In the genomic region with DNA sequence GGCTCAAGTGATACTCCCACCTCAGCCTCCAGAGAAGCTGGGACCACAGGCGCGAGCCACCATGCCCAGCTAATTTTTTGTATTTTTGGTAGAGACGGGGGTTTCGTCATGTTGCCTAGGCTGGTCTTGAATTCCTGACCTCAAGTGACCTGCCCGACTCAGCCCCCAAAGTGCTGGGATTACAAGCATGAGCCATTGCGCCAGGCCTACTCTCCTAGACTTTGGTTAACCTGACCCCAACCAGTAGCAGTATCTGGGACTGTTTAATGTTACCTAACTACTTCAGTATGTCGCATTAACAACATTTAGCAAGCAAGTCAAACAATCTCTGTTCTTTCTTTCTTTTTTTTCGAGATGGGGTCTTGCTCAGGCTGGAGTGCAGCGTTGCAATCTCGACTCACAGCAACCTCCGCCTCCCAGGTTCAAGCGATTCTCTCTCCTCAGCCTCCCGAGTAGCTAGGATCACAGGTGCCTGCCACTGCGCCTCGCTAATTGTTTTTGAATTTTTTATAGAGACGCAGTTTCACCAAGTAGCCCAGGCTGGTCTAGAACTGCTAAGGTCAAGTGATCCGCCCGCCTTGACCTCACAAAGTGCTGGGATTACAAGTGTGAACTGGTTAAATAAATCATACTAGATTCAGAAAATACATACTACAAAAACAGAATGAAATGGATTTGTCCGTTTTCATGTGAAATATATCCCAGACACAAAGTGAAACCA, we compare ENCODE assay signal across 8 cellular contexts. TPM values are rescaled to one million over a fixed set of nuclear protein-coding genes. Genes with fewer than 3 reads are reported as not detected.
A peak's percentile ranks its signal among the peaks of the same experiment; 100 is the strongest.
DNase-seq lines count a peak whose midpoint lies in the region; ATAC-seq and TF ChIP-seq lines count a peak whose summit lies in the region.

No MANE protein-coding gene starts in this region.

- H3K4me1 Mint-ChIP-seq in CD4-positive, CD25-positive, alpha-beta regulatory T cell = peaks cover 16 to 55% (median 32%) of the 10 kb centered on the region in 4 donors
- peaks cover 41% of the 10 kb centered on the region for H3K4me1 Mint-ChIP-seq in central memory CD8-positive, alpha-beta T cell
- peaks cover 39% of the 10 kb centered on the region in 2 donors for H3K4me1 Mint-ChIP-seq in natural killer cell
- H3K4me1 Mint-ChIP-seq in CD14-positive monocyte = peaks cover 27% of the 10 kb centered on the region

- no peaks in the 10 kb centered on the region for H3K36me3 Mint-ChIP-seq in CD4-positive, CD25-positive, alpha-beta regulatory T cell
- H3K36me3 Mint-ChIP-seq in central memory CD8-positive, alpha-beta T cell (ENCODE audit: insufficient read depth) = peaks cover 13% of the 10 kb centered on the region
- H3K36me3 Mint-ChIP-seq in natural killer cell = no peaks in the 10 kb centered on the region
- peaks cover 0 to 3% of the 10 kb centered on the region in 2 donors for H3K36me3 Mint-ChIP-seq in CD14-positive monocyte

- peak overlapping the region; percentile 23 for H3K27ac ChIP-seq in CD4-positive, CD25-positive, alpha-beta regulatory T cell (ENCODE audit: insufficient read depth, low read length, poor library complexity, severe bottlenecking)
- H3K27ac ChIP-seq in KOPT-K1 (ENCODE audit: low read depth, low read length, poor library complexity, severe bottlenecking) = peak overlapping the region; percentile 66

- TF ChIP-seq CTCF in natural killer cell (IDR thresholded peaks at IDR 0.05) (no peak), CD14-positive monocyte (IDR thresholded peaks at IDR 0.05) (no peak)

- peak overlapping the region; percentile 93 for H3K4me3 ChIP-seq in CD4-positive, CD25-positive, alpha-beta regulatory T cell (ENCODE audit: low read depth, low read length)

- no peak for ATAC-seq in CD4-positive, CD25-positive, alpha-beta regulatory T cell (ENCODE audit: low read depth in 2 of 2)
- no peak for ATAC-seq in central memory CD8-positive, alpha-beta T cell (replicated peaks; ENCODE audit: extremely low read depth, poor library complexity, severe bottlenecking)
- no peak for ATAC-seq in natural killer cell
- ATAC-seq in GM18867 (IDR thresholded peaks at IDR 0.05; ENCODE audit: unreplicated experiment) = no peak

- peaks cover 41% of the 10 kb centered on the region for H3K4me1 ChIP-seq in CD4-positive, CD25-positive, alpha-beta regulatory T cell (ENCODE audit: control insufficient read depth, insufficient read depth, low read length, poor library complexity, severe bottlenecking)

- H3K27me3 Mint-ChIP-seq in CD4-positive, CD25-positive, alpha-beta regulatory T cell = no peaks in the 10 kb centered on the region
- no peaks in the 10 kb centered on the region for H3K27me3 Mint-ChIP-seq in central memory CD8-positive, alpha-beta T cell
- no peaks in the 10 kb centered on the region for H3K27me3 Mint-ChIP-seq in natural killer cell (ENCODE audit: low read depth in 2 of 2)
- H3K27me3 Mint-ChIP-seq in CD14-positive monocyte (ENCODE audit: low read depth in 3 of 3) = peaks cover 2 to 3% (median 2%) of the 10 kb centered on the region in 3 donors

- H3K27ac Mint-ChIP-seq in CD4-positive, CD25-positive, alpha-beta regulatory T cell = peak overlapping the region in 2 of 3 donors; percentile 93
- H3K27ac Mint-ChIP-seq in central memory CD8-positive, alpha-beta T cell (ENCODE audit: low read depth) = peak overlapping the region; percentile 93
- H3K27ac Mint-ChIP-seq in natural killer cell = peak overlapping the region; percentile 90 to 91
- H3K27ac Mint-ChIP-seq in CD14-positive monocyte = no peak overlapping the region

- intact Hi-C loops in natural killer cell (cut with micrococcal nuclease) (no loop called here), CD14-positive monocyte (cut with micrococcal nuclease) (no loop called here)

- H3K4me3 Mint-ChIP-seq in CD4-positive, CD25-positive, alpha-beta regulatory T cell = peak overlapping the region; percentile 92 to 99 (median 94)
- H3K4me3 Mint-ChIP-seq in central memory CD8-positive, alpha-beta T cell = peak overlapping the region; percentile 90
- H3K4me3 Mint-ChIP-seq in natural killer cell = peak overlapping the region; percentile 93
- peak overlapping the region in 1 of 2 donors; percentile 99 for H3K4me3 Mint-ChIP-seq in CD14-positive monocyte

- H3K9me3 ChIP-seq in CD4-positive, CD25-positive, alpha-beta regulatory T cell (ENCODE audit: control insufficient read depth in 2 of 2, low read length in 2 of 2) = no peaks in the 10 kb centered on the region
- no peaks in the 10 kb centered on the region for H3K9me3 ChIP-seq in KOPT-K1 (ENCODE audit: insufficient read depth, low read length, poor library complexity, severe bottlenecking)

- H3K27me3 ChIP-seq in CD4-positive, CD25-positive, alpha-beta regulatory T cell (ENCODE audit: control insufficient read depth, insufficient read depth, low read length) = no peaks in the 10 kb centered on the region

- no peaks in the 10 kb centered on the region for H3K9me3 Mint-ChIP-seq in CD4-positive, CD25-positive, alpha-beta regulatory T cell
- no peaks in the 10 kb centered on the region for H3K9me3 Mint-ChIP-seq in central memory CD8-positive, alpha-beta T cell
- H3K9me3 Mint-ChIP-seq in natural killer cell (no peaks in the 10 kb centered on the region), CD14-positive monocyte (peaks cover 0 to 3% (median 0%) of the 10 kb centered on the region in 7 donors)

- no peaks in the 10 kb centered on the region for H3K36me3 ChIP-seq in CD4-positive, CD25-positive, alpha-beta regulatory T cell (ENCODE audit: control insufficient read depth, insufficient read depth, low read length)
- H3K36me3 ChIP-seq in KOPT-K1 (ENCODE audit: insufficient read depth, low read length) = no peaks in the 10 kb centered on the region; the same call in 1 of the 2 replicates

- DNase-seq in CD4-positive, CD25-positive, alpha-beta regulatory T cell = no peak
- DNase-seq in central memory CD8-positive, alpha-beta T cell (ENCODE audit: low spot score in 2 of 2) = no peak
- DNase-seq in natural killer cell (no peak), NCI-H510A treated with DMSO at 0.1 percent for 48 hours (lab: John Stamatoyannopoulos, UW) (no peak), CD14-positive monocyte (ENCODE audit: low spot score) (no peak), H4 (ENCODE audit: low spot score) (no peak)

RNA-seq across cellular contexts. Expression of a gene that starts 2.0 kb away (rescaled TPM):
- total RNA-seq in CD4-positive, CD25-positive, alpha-beta regulatory T cell = 21.7 TPM
- 10 to 100 TPM; 38.0 to 47.3 (median 42.5) TPM for polyA plus RNA-seq in CD4-positive, CD25-positive, alpha-beta regulatory T cell
- total RNA-seq in natural killer cell = 10 to 100 TPM; 18.6 to 23.1 (median 21.0) TPM
- polyA plus RNA-seq in CD14-positive monocyte = 10 to 100 TPM; 13.8 to 14.5 TPM
- total RNA-seq in H4 (2014; rRNA removed; shearing (Covaris generic)) = 20.7 and 27.7 TPM in 2 replicates

RNA-seq across cellular contexts. Expression of a gene that starts 53.7 kb away (rescaled TPM):
- 27.9 TPM for total RNA-seq in CD4-positive, CD25-positive, alpha-beta regulatory T cell
- polyA plus RNA-seq in CD4-positive, CD25-positive, alpha-beta regulatory T cell = 10 to 100 TPM; 13.3 to 19.2 (median 14.5) TPM
- 10 to 100 TPM; 18.1 to 26.3 (median 23.0) TPM for total RNA-seq in natural killer cell
- polyA plus RNA-seq in CD14-positive monocyte = 1 to 10 TPM; 3.0 TPM
- 7.9 and 10.6 TPM in 2 replicates for total RNA-seq in H4 (2014; rRNA removed; shearing (Covaris generic))

RNA-seq across cellular contexts. Expression of a gene that starts 59.7 kb away (rescaled TPM):
- total RNA-seq in CD4-positive, CD25-positive, alpha-beta regulatory T cell = 26.2 TPM
- 10 to 100 TPM; 14.3 to 27.3 (median 22.6) TPM for polyA plus RNA-seq in CD4-positive, CD25-positive, alpha-beta regulatory T cell
- 10 to 100 TPM; 11.6 to 20.1 (median 13.0) TPM for total RNA-seq in natural killer cell
- polyA plus RNA-seq in CD14-positive monocyte = 1 to 10 TPM; 2.8 to 4.4 TPM
- total RNA-seq in H4 (2014; rRNA removed; shearing (Covaris generic)) = 9.4 and 13.5 TPM in 2 replicates

Comparison
In these comparisons a context has a peak if more than half of its experiments do, and no peak if none do; other contexts are left out.
1. H3K27ac Mint-ChIP-seq: peak in CD4-positive, CD25-positive, alpha-beta regulatory T cell (2 of 3), central memory CD8-positive, alpha-beta T cell (single experiment) and natural killer cell (2 of 2); none in CD14-positive monocyte (0 of 7).